ENCODE assay signal across 17 cellular contexts in the genomic region with DNA sequence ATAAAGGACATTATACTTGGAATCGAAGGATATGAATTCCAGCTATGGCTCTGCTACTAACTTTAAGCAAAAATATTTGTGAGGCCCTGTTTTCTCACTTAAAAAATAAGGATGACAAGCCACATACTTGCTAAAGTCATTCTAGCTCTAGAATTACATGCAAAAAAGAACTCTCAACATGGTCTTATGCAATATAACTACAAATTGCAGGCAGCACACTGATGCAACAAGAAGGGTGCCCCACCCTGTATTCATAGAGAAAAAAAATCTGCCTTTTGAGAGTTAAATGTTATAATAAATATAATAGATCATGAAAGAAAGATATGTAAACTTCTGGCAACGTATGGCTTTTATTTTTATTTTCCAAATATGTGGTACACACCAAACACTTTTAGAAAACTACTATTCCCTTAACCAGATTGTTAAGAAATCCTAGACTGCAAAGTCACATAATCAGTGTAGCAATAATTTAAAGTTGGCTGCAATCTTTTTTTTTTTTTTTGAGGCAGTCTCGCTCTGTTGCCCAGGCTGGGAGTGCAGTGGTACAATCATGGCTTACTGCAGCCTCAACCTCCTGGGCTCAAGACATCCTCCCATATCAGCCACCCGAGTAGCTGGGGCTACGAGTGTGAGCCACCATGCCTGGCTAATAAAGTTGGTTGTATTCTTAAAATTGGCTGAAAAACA. TPM values are rescaled to one million over a fixed set of nuclear protein-coding genes. Genes with fewer than 3 reads are reported as not detected.
A peak's percentile ranks its signal among the peaks of the same experiment; 100 is the strongest.
DNase-seq lines count a peak whose midpoint lies in the region; ATAC-seq, FAIRE-seq and TF ChIP-seq lines count a peak whose summit lies in the region.
"Had no signal": no experiment of that assay in that cellular context is flagged by ENCODE, and none has a peak within 500 bp of the region (broad histone marks: within the 10 kb centered on the region; RNA-seq: fewer than 3 reads in every experiment).

No MANE protein-coding gene starts in this region.

- no peak overlapping the region for H3K56ac ChIP-seq in IMR-90 (ENCODE audit: extremely low read depth, insufficient read depth, low read length)

- H4K20me1 ChIP-seq in IMR-90 (ENCODE audit: insufficient read depth, low read length) = no peaks in the 10 kb centered on the region
- no peaks in the 10 kb centered on the region for H4K20me1 ChIP-seq in HepG2 (ENCODE audit: insufficient read depth, low read length)
- H4K20me1 ChIP-seq in GM23338 (replicated peaks; ENCODE audit: insufficient read depth) = 0 out of 2 replicates have a peak, but pooled peaks cover 3% of the 10 kb centered on the region
- H4K20me1 ChIP-seq: BLaER1 treated with 17β-estradiol and CSF1 and Interleukin-3, amounts not matched to agents 10 nM and 100 nM had no signal

- no peaks in the 10 kb centered on the region for H3K9me2 ChIP-seq in GM23338 (ENCODE audit: insufficient read depth)

- TF ChIP-seq EP300 in HepG2 (IDR thresholded peaks at IDR 0.05; ENCODE audit: low read depth in 2 of 2, low read length in 2 of 2) = no peak
- no peak for TF ChIP-seq EP300 in HepG2 (CRISPR knock-in tag; IDR thresholded peaks at IDR 0.05; ENCODE audit: borderline replicate concordance)

- no peak overlapping the region for H3K4me2 ChIP-seq in IMR-90 (ENCODE audit: low read depth, low read length)
- H3K4me2 ChIP-seq in HepG2 (ENCODE audit: low read depth, low read length) = no peak overlapping the region
- no peak overlapping the region for H3K4me2 ChIP-seq in GM23338

- intact Hi-C loops in IMR-90 (cut with micrococcal nuclease) = no loop called here
- intact Hi-C loops in HepG2 (cut with micrococcal nuclease; ENCODE audit: unreplicated experiment) = no loop called here

- TF ChIP-seq POLR2A in IMR-90 (IDR thresholded peaks at IDR 0.05; ENCODE audit: low read depth, low read length) = no peak
- no peak for TF ChIP-seq POLR2A in HepG2 (IDR thresholded peaks at IDR 0.05; ENCODE audit: insufficient read depth in 1 of 2, low read depth in 2 of 2, low read length in 2 of 2)

- H3K4me1 ChIP-seq in IMR-90 (ENCODE audit: control insufficient read depth, insufficient read depth, low read length) (no peaks in the 10 kb centered on the region), adipocyte (ENCODE audit: control insufficient read depth, insufficient read depth, low read length) (peaks cover 17% of the 10 kb centered on the region), HepG2 (ENCODE audit: insufficient read depth, low read length) (peaks cover 11% of the 10 kb centered on the region), GM23338 (ENCODE audit: insufficient read depth) (no peaks in the 10 kb centered on the region)

- peak overlapping the region; percentile 25; the same call in 1 of the 2 replicates for H4K5ac ChIP-seq in IMR-90 (ENCODE audit: low read depth, low read length)

- H3K9me3 ChIP-seq in IMR-90 (ENCODE audit: control insufficient read depth, insufficient read depth, low read length) (no peaks in the 10 kb centered on the region), adipocyte (ENCODE audit: control insufficient read depth, low read length) (no peaks in the 10 kb centered on the region), HepG2 (ENCODE audit: low read length) (no peaks in the 10 kb centered on the region)

- H3K4ac ChIP-seq in IMR-90 (ENCODE audit: low read depth, low read length) = peak overlapping the region; percentile 47; the same call in 1 of the 2 replicates

- CTCF ChIA-PET in AG04449 (lab: Yijun Ruan, JAX) (no interaction called here), IMR-90 (lab: Yijun Ruan, JAX) (no interaction called here), HepG2 (lab: Yijun Ruan, JAX; ENCODE audit: low intra/inter-chr PET ratio, low total read pairs) (no interaction called here)

- TF ChIP-seq RAD21 in IMR-90 (IDR thresholded peaks at IDR 0.05; ENCODE audit: low read length) = no peak
- no peak for TF ChIP-seq RAD21 in HepG2 (CRISPR knock-in tag; IDR thresholded peaks at IDR 0.05)

- WGBS in IMR-90 (ENCODE audit: extremely low coverage in 2 of 2, insufficient read length in 1 of 2), 2 experiments = 100% methylated on average over 1 of the region's 5 CpGs; no CpG with 5 or more reads in 1 of the 2 experiments
- WGBS in HepG2 (ENCODE audit: low lambda C conversion rate) = 91% methylated on average over 5 of the region's 5 CpGs

- H3K36me3 ChIP-seq in IMR-90 (ENCODE audit: control insufficient read depth, insufficient read depth, low read length) (peaks cover 11% of the 10 kb centered on the region), adipocyte (ENCODE audit: control insufficient read depth, insufficient read depth, low read length, severe bottlenecking) (peaks cover 34% of the 10 kb centered on the region), HepG2 (replicated peaks in 1 of 2; ENCODE audit: control insufficient read depth in 1 of 2, insufficient read depth in 2 of 2, low read length in 2 of 2) (0 out of 5 replicates have a peak, but pooled peaks cover 0 to under 1% of the 10 kb centered on the region in 2 experiments), GM23338 (ENCODE audit: insufficient read depth) (no peaks in the 10 kb centered on the region)

- peaks cover 2% of the 10 kb centered on the region for H3K27me3 Mint-ChIP-seq in GM23338 (ENCODE audit: insufficient read depth, low read depth, poor library complexity)

- no peaks in the 10 kb centered on the region for H3K9me1 ChIP-seq in IMR-90 (ENCODE audit: insufficient read depth, low read length)

- H2BK5ac ChIP-seq in IMR-90 (ENCODE audit: low read depth, low read length, poor library complexity, severe bottlenecking) = no peak overlapping the region

- in situ Hi-C loops in IMR-90 (cut with MboI; ENCODE audit: low sequenced_read_pairs) (no loop called here), HepG2 (cut with HindIII; ENCODE audit: extremely low pct_ligation_motif_present, low pct_unique_long_range_greater_than_20kb) (no loop called here)

- no peak overlapping the region for H3K23ac ChIP-seq in IMR-90 (ENCODE audit: low read depth, low read length)

- H3K27ac Mint-ChIP-seq in GM23338 = no peak overlapping the region

- H3K36me3 Mint-ChIP-seq in GM23338 (ENCODE audit: low read depth) = peaks cover 19% of the 10 kb centered on the region; the same call in 2 of the 3 replicates

- H2AFZ ChIP-seq in IMR-90 (replicated peaks; ENCODE audit: low read length, poor library complexity) (no peak overlapping the region), HepG2 (ENCODE audit: low read length) (no peak overlapping the region), GM23338 (no peak overlapping the region)

- H2BK120ac ChIP-seq in IMR-90 (ENCODE audit: low read depth, low read length) = peak overlapping the region; percentile 54

- POLR2A ChIA-PET in AG04449 (lab: Yijun Ruan, JAX) (no interaction called here), IMR-90 (lab: Charles Lee; ENCODE audit: unreplicated experiment) (no interaction called here), HepG2 (lab: Yijun Ruan, JAX) (interaction anchor here (0.9 kb wide), 1 partner anchor 41 kb away, joined by 3 read pairs; no protein-coding TSS in a partner anchor)

- H3K9ac ChIP-seq in IMR-90 (ENCODE audit: low read depth, low read length) = no peak overlapping the region; the same call in 1 of the 2 replicates
- peak overlapping the region; percentile 73 for H3K9ac ChIP-seq in adipocyte (ENCODE audit: low read length)
- no peak overlapping the region for H3K9ac ChIP-seq in HepG2 (ENCODE audit: insufficient read depth, low read depth, low read length)
- H3K9ac ChIP-seq: BLaER1 treated with 17β-estradiol and CSF1 and Interleukin-3, amounts not matched to agents 10 nM and 100 nM had no signal

- no peak overlapping the region for H2AK5ac ChIP-seq in IMR-90 (ENCODE audit: low read depth, low read length)

- no peak overlapping the region for H3K4me3 ChIP-seq in AG04449 (ENCODE audit: low read depth, low read length)
- no peak overlapping the region for H3K4me3 ChIP-seq in IMR-90 (ENCODE audit: insufficient read depth, low read depth, low read length)
- no peak overlapping the region for H3K4me3 ChIP-seq in adipocyte (ENCODE audit: low read length)
- H3K4me3 ChIP-seq in HepG2 (replicated peaks in 1 of 3; ENCODE audit: insufficient read depth in 1 of 3, low read depth in 2 of 3, low read length in 3 of 3) = no peak overlapping the region
- H3K4me3 ChIP-seq in GM23338 = no peak overlapping the region
- H3K4me3 ChIP-seq: BLaER1 treated with 17β-estradiol and CSF1 and Interleukin-3, amounts not matched to agents 10 nM and 100 nM had no signal

- no peaks in the 10 kb centered on the region for H3K9me3 Mint-ChIP-seq in GM23338

- H3K14ac ChIP-seq in IMR-90 (replicated peaks; ENCODE audit: low read depth, low read length) = 0 out of 2 replicates have a peak overlapping the region, but pooled peaks have one; percentile 29

- peak overlapping the region; percentile 66 to 77; a peak in 2 of 4 replicates for H4K8ac ChIP-seq in IMR-90 (ENCODE audit: low read depth in 2 of 2, low read length in 2 of 2)

- TF ChIP-seq CTCF in AG04449 (IDR thresholded peaks at IDR 0.05; ENCODE audit: insufficient read depth, low read length, missing control alignments) (no peak), IMR-90 (conservative IDR thresholded peaks at IDR 0.05; ENCODE audit: low read depth, low read length) (no peak), HepG2 (CRISPR knock-in tag; IDR thresholded peaks at IDR 0.05) (no peak), GM23338 (conservative IDR thresholded peaks at IDR 0.05; ENCODE audit: low read depth in 2 of 2) (no peak)

- H3K27me3 ChIP-seq in IMR-90 (ENCODE audit: control insufficient read depth, insufficient read depth, low read length) (no peaks in the 10 kb centered on the region), adipocyte (replicated peaks; ENCODE audit: control insufficient read depth, insufficient read depth, low read length) (no peaks in the 10 kb centered on the region), HepG2 (ENCODE audit: control insufficient read depth in 1 of 2, insufficient read depth in 2 of 2, low read length in 2 of 2) (no peaks in the 10 kb centered on the region), GM23338 (ENCODE audit: insufficient read depth) (no peaks in the 10 kb centered on the region)
- H3K27me3 ChIP-seq: BLaER1 treated with 17β-estradiol and CSF1 and Interleukin-3, amounts not matched to agents 10 nM and 100 nM; brain microvascular endothelial cell had no signal

- H2BK20ac ChIP-seq in IMR-90 (ENCODE audit: low read depth, low read length) = no peak overlapping the region

- no peaks in the 10 kb centered on the region for H3F3A ChIP-seq in GM23338 (replicated peaks; ENCODE audit: low read depth)

- FAIRE-seq in HepG2 (lab: Jason Lieb, UNC) = no peak

- DNase-seq in AG04449 (ENCODE audit: low read depth, low spot score) (peak; percentile 14), IMR-90 (peak; percentile 39), adipocyte (ENCODE audit: low read depth) (peak; percentile 91), HepG2 (ENCODE audit: low spot score) (no peak), GM23338 (ENCODE audit: low spot score) (no peak), NCI-H1092 treated with DMSO at 0.1 percent for 48 hours (lab: John Stamatoyannopoulos, UW) (no peak)
- DNase-seq in effector CD4-positive, alpha-beta T cell = no peak
- DNase-seq: activated T-cell treated with anti-CD3 and anti-CD28 coated beads, Interleukin-2, amount 50 U/mL, for 48 hours; brain microvascular endothelial cell; GOT3; Kasumi-1; NCI-H2227 treated with DMSO at 0.1 percent for 48 hours; nucleus accumbens; stimulated activated CD4-positive, alpha-beta T cell treated with anti-CD3 and anti-CD28 coated beads, Interleukin-2, amount 100 ng/mL, for 48 hours had no signal

- no peaks in the 10 kb centered on the region for H3K79me2 ChIP-seq in HepG2 (ENCODE audit: insufficient read depth, low read length)
- H3K79me2 ChIP-seq in GM23338 (replicated peaks; ENCODE audit: insufficient read depth) = no peaks in the 10 kb centered on the region

- dilution Hi-C loops in IMR-90 (cut with HindIII; ENCODE audit: low sequenced_read_pairs, unreplicated experiment) = no loop called here

- no peaks in the 10 kb centered on the region for H3K4me1 Mint-ChIP-seq in GM23338

- H2AK9ac ChIP-seq in IMR-90 (replicated peaks; ENCODE audit: low read depth, low read length, poor library complexity) = no peak overlapping the region

- peak; percentile 49 for ATAC-seq in IMR-90 (ENCODE audit: low read depth)
- ATAC-seq in HepG2 = no peak
- no peak for ATAC-seq in GM23338
- no peak for ATAC-seq in HG02610 (IDR thresholded peaks at IDR 0.05; ENCODE audit: unreplicated experiment)

- H3K79me1 ChIP-seq in IMR-90 (ENCODE audit: low read depth in 1 of 2, low read length in 2 of 2) = no peaks in the 10 kb centered on the region

- peak overlapping the region; percentile 66; the same call in 1 of the 2 replicates for H4K91ac ChIP-seq in IMR-90 (ENCODE audit: insufficient read depth, low read depth, low read length)

- BruUV-seq in IMR-90 (replicated peaks; lab: Mats Ljungman, UMichigan) (no TSS peak), HepG2 (replicated peaks; lab: Mats Ljungman, UMichigan) (no TSS peak)

- H3K18ac ChIP-seq in IMR-90 (ENCODE audit: low read depth, low read length) = no peak overlapping the region

- H2BK15ac ChIP-seq in IMR-90 (ENCODE audit: low read depth, low read length) = 0 out of 3 replicates have a peak overlapping the region, but pooled peaks have one; percentile 50

- H3K27ac ChIP-seq in IMR-90 (ENCODE audit: insufficient read depth, low read length) = peak overlapping the region; percentile 57; the same call in 1 of the 2 replicates
- no peak overlapping the region for H3K27ac ChIP-seq in HepG2 (ENCODE audit: extremely low read length, insufficient read depth, low read length)
- H3K27ac ChIP-seq in GM23338 (ENCODE audit: low read depth) = no peak overlapping the region; the same call in 1 of the 2 replicates
- H3K27ac ChIP-seq: BLaER1 treated with 17β-estradiol and CSF1 and Interleukin-3, amounts not matched to agents 10 nM and 100 nM; brain microvascular endothelial cell; VCaP had no signal

- H3K4me3 Mint-ChIP-seq in GM23338 = no peak overlapping the region

RNA-seq across cellular contexts. Expression of a gene that starts 40.2 kb away (rescaled TPM):
- total RNA-seq in IMR-90 (2012; rRNA removed) (5.0 and 5.2 TPM in 2 replicates), HepG2 (2016; rRNA removed; fragmentation: Illumina TruSeq; extraction: Trizol) (10.7 and 16.3 TPM in 2 replicates)
- polyA plus RNA-seq in IMR-90 (2012; rRNA removed) (3.9 and 4.8 TPM in 2 replicates), HepG2 (2011; rRNA removed) (9.6 and 10.1 TPM in 2 replicates), GM23338 (2016; fragmentation: Nextera tagmentation; extraction: Ambion mirVana) (12.2 and 14.9 TPM in 2 replicates)
- polyA plus RNA-seq in IMR-90 (2012; cell fraction: cytosol; rRNA removed) = 2.3 and 3.0 TPM in 2 replicates
- 2.3 and 4.7 TPM in 2 replicates for polyA plus RNA-seq in IMR-90 (2012; cell fraction: nucleus; rRNA removed; ENCODE audit: low replicate concordance)
- 7.2 and 7.7 TPM in 2 replicates for total RNA-seq in HepG2 (2016; cell fraction: cytosol; rRNA removed; fragmentation: Illumina TruSeq; extraction: Trizol; ENCODE audit: low read depth)
- total RNA-seq in HepG2 (2016; cell fraction: insoluble cytoplasmic fraction; rRNA removed; fragmentation: Illumina TruSeq; extraction: Trizol) = 10.5 and 14.5 TPM in 2 replicates
- total RNA-seq in HepG2 (2016; cell fraction: membrane; rRNA removed; fragmentation: Illumina TruSeq; extraction: Trizol) = 7.8 and 8.5 TPM in 2 replicates
- 8.5 and 11.2 TPM in 2 replicates for total RNA-seq in HepG2 (2016; cell fraction: nucleus; rRNA removed; fragmentation: Illumina TruSeq; extraction: Trizol)
- 7.2 and 9.2 TPM in 2 replicates for polyA plus RNA-seq in HepG2 (2011; cell fraction: cytosol; rRNA removed)
- 10.9 and 12.9 TPM in 2 replicates for polyA plus RNA-seq in HepG2 (2011; cell fraction: nucleus; rRNA removed)
- polyA plus RNA-seq in HepG2 (2012) = 12.0 and 15.3 TPM in 2 replicates
- 3.7 and 4.7 TPM in 2 replicates for polyA plus RNA-seq in HepG2 (2016; cell fraction: cytosol; fragmentation: Illumina TruSeq; extraction: Trizol; ENCODE audit: low read depth)
- 16.5 and 18.2 TPM in 2 replicates for polyA plus RNA-seq in HepG2 (2016; cell fraction: insoluble cytoplasmic fraction; fragmentation: Illumina TruSeq; extraction: Trizol; ENCODE audit: low read depth)
- 5.8 and 6.6 TPM in 2 replicates for polyA plus RNA-seq in HepG2 (2016; cell fraction: membrane; fragmentation: Illumina TruSeq; extraction: Trizol; ENCODE audit: low read depth)
- polyA plus RNA-seq in HepG2 (2016; cell fraction: nucleus; fragmentation: Illumina TruSeq; extraction: Trizol; ENCODE audit: insufficient read depth, low read depth) = 12.5 and 14.0 TPM in 2 replicates
- 5.6 and 17.7 TPM in 2 replicates for polyA minus RNA-seq in HepG2 (2011; rRNA and poly(A)+ RNA removed; ENCODE audit: low replicate concordance)
- polyA minus RNA-seq in HepG2 (2011; cell fraction: cytosol; rRNA and poly(A)+ RNA removed) = 5.4 and 5.7 TPM in 2 replicates
- polyA minus RNA-seq in HepG2 (2011; cell fraction: nucleus; rRNA and poly(A)+ RNA removed) = 25.5 and 31.1 TPM in 2 replicates
- 6.3 and 9.9 TPM in 2 replicates for total RNA-seq in GM23338 (2014; rRNA removed; shearing (Covaris generic))

Comparison
In these comparisons a context has a peak if more than half of its experiments do, and no peak if none do; other contexts are left out.
1. DNase-seq: peak in AG04449 (single experiment), IMR-90 (single experiment) and adipocyte (single experiment); none in HepG2 (single experiment), GM23338 (single experiment), effector CD4-positive, alpha-beta T cell (single experiment) and NCI-H1092 treated with DMSO at 0.1 percent for 48 hours (single experiment).